In the genomic region with DNA sequence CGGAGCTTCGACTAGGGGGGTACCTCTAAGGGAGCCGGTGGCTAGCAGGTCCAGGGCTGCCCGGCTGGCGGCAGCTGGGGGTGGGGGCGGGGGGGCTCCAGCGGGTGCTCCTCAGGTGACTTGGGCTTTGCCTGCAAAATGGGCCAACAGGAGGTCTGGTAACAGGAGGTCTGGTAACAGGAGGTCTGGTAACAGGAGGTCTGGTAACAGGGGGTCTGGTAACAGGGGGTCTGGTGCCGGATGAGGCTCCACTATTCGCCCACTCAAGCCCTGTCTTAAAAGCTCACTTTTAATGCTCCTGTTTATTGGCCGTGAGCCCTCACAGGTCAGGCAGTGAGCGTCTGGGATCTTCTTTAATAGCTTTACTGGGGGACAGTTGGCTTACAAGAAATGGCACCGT, we compare ENCODE assay signal across 28 cellular contexts. TPM values are rescaled to one million over a fixed set of nuclear protein-coding genes. Genes with fewer than 3 reads are reported as not detected.
A peak's percentile ranks its signal among the peaks of the same experiment; 100 is the strongest.
DNase-seq lines count a peak whose midpoint lies in the region; ATAC-seq and TF ChIP-seq lines count a peak whose summit lies in the region.
"Had no signal": no experiment of that assay in that cellular context is flagged by ENCODE, and none has a peak within 500 bp of the region (broad histone marks: within the 10 kb centered on the region; RNA-seq: fewer than 3 reads in every experiment).

No MANE protein-coding gene starts in this region.

- peak; percentile 5 for DNase-seq in activated CD8-positive, alpha-beta memory T cell treated with anti-CD3 and anti-CD28 coated beads for 24 hours
- DNase-seq in activated CD8-positive, alpha-beta memory T cell treated with anti-CD3 and anti-CD28 coated beads, Interleukin-2, amount 10 ng/mL, durations not matched to agents 7 days and 5 days = no peak
- DNase-seq in Right ventricle myocardium inferior (ENCODE audit: missing footprints) = peak; percentile 34
- no peak for DNase-seq in right atrium auricular region (ENCODE audit: low spot score)
- DNase-seq in sciatic nerve (ENCODE audit: low spot score) = peak; percentile 27
- no peak for DNase-seq in GM23248
- DNase-seq: Caco-2; CD8-positive, alpha-beta T cell; DMS79 treated with DMSO at 0.1 percent for 48 hours; GF-D8; HCEC 1CT; KBM-7; NCI-H1105 treated with DMSO at 0.1 percent for 48 hours; NCI-H146; NCI-H2029; NCI-H2227 treated with DMSO at 0.1 percent for 48 hours; NCI-H526 treated with DMSO at 0.1 percent for 48 hours; PC-9; Right ventricle myocardium superior had no signal

- H3K9me3 ChIP-seq in right atrium auricular region (no peaks in the 10 kb centered on the region), GM23248 (ENCODE audit: low read depth) (no peaks in the 10 kb centered on the region)
- H3K9me3 ChIP-seq: BLaER1 treated with 17β-estradiol and CSF1 and Interleukin-3, amounts not matched to agents 10 nM and 100 nM; Caco-2; SJSA1 had no signal

- H3K9ac ChIP-seq in GM23248 = no peak overlapping the region
- H3K9ac ChIP-seq: BLaER1 treated with 17β-estradiol and CSF1 and Interleukin-3, amounts not matched to agents 10 nM and 100 nM had no signal

- H3K36me3 Mint-ChIP-seq in activated CD8-positive, alpha-beta memory T cell treated with anti-CD3 and anti-CD28 coated beads, Interleukin-2, amount 10 ng/mL, durations not matched to agents 7 days and 5 days = no peaks in the 10 kb centered on the region
- H3K36me3 Mint-ChIP-seq: CD8-positive, alpha-beta T cell had no signal

- no peaks in the 10 kb centered on the region for H3K27me3 Mint-ChIP-seq in activated CD8-positive, alpha-beta memory T cell treated with anti-CD3 and anti-CD28 coated beads, Interleukin-2, amount 10 ng/mL, durations not matched to agents 7 days and 5 days

- H4K20me1 ChIP-seq in GM23248 (ENCODE audit: insufficient read depth) = no peaks in the 10 kb centered on the region

- H3K27me3 ChIP-seq in right atrium auricular region = no peaks in the 10 kb centered on the region
- no peaks in the 10 kb centered on the region for H3K27me3 ChIP-seq in GM23248 (replicated peaks; ENCODE audit: insufficient read depth)
- H3K27me3 ChIP-seq: BLaER1 treated with 17β-estradiol and CSF1 and Interleukin-3, amounts not matched to agents 10 nM and 100 nM; SJSA1 had no signal

- H3K9me2 ChIP-seq in GM23248 (ENCODE audit: insufficient read depth) = no peaks in the 10 kb centered on the region

- intact Hi-C loops in Right ventricle myocardium inferior (cut with DNase I) (no loop called here), sciatic nerve (cut with DNase I) (no loop called here)

- no peaks in the 10 kb centered on the region for H3K4me1 Mint-ChIP-seq in activated CD8-positive, alpha-beta memory T cell treated with anti-CD3 and anti-CD28 coated beads, Interleukin-2, amount 10 ng/mL, durations not matched to agents 7 days and 5 days

- no peak for ATAC-seq in activated CD8-positive, alpha-beta memory T cell treated with anti-CD3 and anti-CD28 coated beads, Interleukin-2, amount 10 ng/mL, durations not matched to agents 7 days and 5 days
- ATAC-seq in Right ventricle myocardium inferior = no peak
- ATAC-seq in sciatic nerve = no peak
- ATAC-seq in GM21786 (IDR thresholded peaks at IDR 0.05; ENCODE audit: unreplicated experiment) = no peak
- ATAC-seq: CD8-positive, alpha-beta T cell had no signal

- no peaks in the 10 kb centered on the region for H3F3A ChIP-seq in GM23248 (ENCODE audit: insufficient read depth)

- no peaks in the 10 kb centered on the region for H3K36me3 ChIP-seq in right atrium auricular region
- H3K36me3 ChIP-seq in GM23248 (ENCODE audit: low read depth) = no peaks in the 10 kb centered on the region
- H3K36me3 ChIP-seq: BLaER1 treated with 17β-estradiol and CSF1 and Interleukin-3, amounts not matched to agents 10 nM and 100 nM; SJSA1 had no signal

- H3K79me2 ChIP-seq in GM23248 (ENCODE audit: insufficient read depth) = no peaks in the 10 kb centered on the region

- no peak overlapping the region for H2AFZ ChIP-seq in GM23248
- H2AFZ ChIP-seq: PC-9 had no signal

- no peak overlapping the region for H3K4me3 Mint-ChIP-seq in activated CD8-positive, alpha-beta memory T cell treated with anti-CD3 and anti-CD28 coated beads, Interleukin-2, amount 10 ng/mL, durations not matched to agents 7 days and 5 days
- H3K4me3 Mint-ChIP-seq: CD8-positive, alpha-beta T cell had no signal

- no peak overlapping the region for H3K27ac Mint-ChIP-seq in activated CD8-positive, alpha-beta memory T cell treated with anti-CD3 and anti-CD28 coated beads, Interleukin-2, amount 10 ng/mL, durations not matched to agents 7 days and 5 days

- H3K4me1 ChIP-seq in right atrium auricular region = peaks cover 0 to 12% of the 10 kb centered on the region in 2 donors
- no peaks in the 10 kb centered on the region for H3K4me1 ChIP-seq in GM23248 (ENCODE audit: insufficient read depth)
- H3K4me1 ChIP-seq: Caco-2, SJSA1 had no signal

- no peaks in the 10 kb centered on the region for H3K9me3 Mint-ChIP-seq in activated CD8-positive, alpha-beta memory T cell treated with anti-CD3 and anti-CD28 coated beads, Interleukin-2, amount 10 ng/mL, durations not matched to agents 7 days and 5 days (ENCODE audit: low read depth)
- H3K9me3 Mint-ChIP-seq: CD8-positive, alpha-beta T cell had no signal

- TF ChIP-seq CTCF in right atrium auricular region (IDR thresholded peaks at IDR 0.05) = no peak

- 29 to 31% methylated on average over 10 to 12 of the region's 12 CpGs for WGBS in GM23248 (ENCODE audit: low coverage in 1 of 2, low lambda C conversion rate in 2 of 2, missing lambda C conversion rate in 2 of 2), 2 experiments

- in situ Hi-C loops in GM23248 (cut with MboI) = no loop called here

- CTCF ChIA-PET in activated CD8-positive, alpha-beta memory T cell treated with anti-CD3 and anti-CD28 coated beads, Interleukin-2, amount 10 ng/mL, durations not matched to agents 7 days and 5 days (lab: Charles Lee) = no interaction called here

- H3K27ac ChIP-seq in right atrium auricular region = no peak overlapping the region
- H3K27ac ChIP-seq in GM23248 = no peak overlapping the region
- H3K27ac ChIP-seq: 22Rv1; BLaER1 treated with 17β-estradiol and CSF1 and Interleukin-3, amounts not matched to agents 10 nM and 100 nM; PC-9; SJSA1 had no signal

- no peak overlapping the region for H3K4me2 ChIP-seq in GM23248 (ENCODE audit: unreplicated experiment)
- H3K4me2 ChIP-seq: PC-9 had no signal

- H3K4me3 ChIP-seq in right atrium auricular region = no peak overlapping the region
- no peak overlapping the region for H3K4me3 ChIP-seq in GM23248
- H3K4me3 ChIP-seq: BLaER1 treated with 17β-estradiol and CSF1 and Interleukin-3, amounts not matched to agents 10 nM and 100 nM; PC-9; SJSA1 had no signal

RNA-seq across cellular contexts. Expression of a gene that starts 40.4 kb away (rescaled TPM):
- total RNA-seq in activated CD8-positive, alpha-beta memory T cell treated with anti-CD3 and anti-CD28 coated beads, Interleukin-2, amount 10 ng/mL, durations not matched to agents 7 days and 5 days = not detected
- not detected for total RNA-seq in Right ventricle myocardium inferior
- total RNA-seq in right atrium auricular region = not detected
- not detected for total RNA-seq in sciatic nerve
- total RNA-seq in GM23248 (2014; rRNA removed; shearing (Covaris generic)) = not detected in 2 replicates
- polyA plus RNA-seq in GM23248 (2016; fragmentation: Nextera tagmentation; extraction: Ambion mirVana) = not detected in 2 replicates
- total RNA-seq: Caco-2; CD8-positive, alpha-beta T cell; H1; LHCN-M2; MCF 10A; NCI-H460; PC-9; Right ventricle myocardium superior; RPMI7951; SJSA1 had no signal
- polyA plus RNA-seq: H1 had no signal

Comparison
In these comparisons a context has a peak if more than half of its experiments do, and no peak if none do; other contexts are left out.
1. DNase-seq: peak in activated CD8-positive, alpha-beta memory T cell treated with anti-CD3 and anti-CD28 coated beads for 24 hours (single experiment), Right ventricle myocardium inferior (single experiment) and sciatic nerve (single experiment); none in activated CD8-positive, alpha-beta memory T cell treated with anti-CD3 and anti-CD28 coated beads, Interleukin-2, amount 10 ng/mL, durations not matched to agents 7 days and 5 days (single experiment), right atrium auricular region (single experiment) and GM23248 (single experiment).